ENCODE assay signal across 1 cellular context in genomic region chr1:93909146-93910050, GRCh38.
TF ChIP-seq lines count a peak whose summit lies in the region.

Gene GCLM, minus strand, starts transcription at chr1:93909430. Its CDS starts 267 bp downstream, at chr1:93909163.

TF ChIP-seq in K562, 482 proteins besides CTCF, POLR2A, EP300 and RAD21 (continued from another document and continues in another):
- TF ChIP-seq LCOR (CRISPR knock-in tag; IDR thresholded peaks at IDR 0.05) (peak; percentile 34; the same call in 1 of the 2 replicates), ADNP (tag; IDR thresholded peaks at IDR 0.05) (no peak), ZFX (CRISPR knock-in tag; IDR thresholded peaks at IDR 0.05) (peak; percentile 63), MCM3 (IDR thresholded peaks at IDR 0.05) (no peak), TSC22D4 (tag; IDR thresholded peaks at IDR 0.05) (no peak), ZNF436 (CRISPR knock-in tag; IDR thresholded peaks at IDR 0.05) (no peak), ZNF511 (CRISPR knock-in tag; IDR thresholded peaks at IDR 0.05) (no peak), GMEB1 (CRISPR knock-in tag; IDR thresholded peaks at IDR 0.05) (peak; percentile 93), NR3C1 (CRISPR knock-in tag; IDR thresholded peaks at IDR 0.05) (no peak), ATF4 (CRISPR knock-in tag; IDR thresholded peaks at IDR 0.05) (no peak), PTBP1 (IDR thresholded peaks at IDR 0.05; ENCODE audit: low read depth, low read length) (no peak), RERE (CRISPR knock-in tag; IDR thresholded peaks at IDR 0.05; ENCODE audit: borderline replicate concordance) (no peak), USF2 (CRISPR knock-in tag; IDR thresholded peaks at IDR 0.05) (no peak), HNRNPH1 (optimal IDR thresholded peaks at IDR 0.05; ENCODE audit: low read depth, low read length) (no peak), ETV5 (CRISPR knock-in tag; IDR thresholded peaks at IDR 0.05; ENCODE audit: low read depth) (no peak; the same call in 1 of the 2 replicates), MTA1 (IDR thresholded peaks at IDR 0.05; ENCODE audit: borderline replicate concordance) (no peak), SAFB (IDR thresholded peaks at IDR 0.05; ENCODE audit: borderline replicate concordance, low read depth, low read length) (0 out of 2 replicates have a peak, but pooled peaks have one; percentile 9), NFRKB (IDR thresholded peaks at IDR 0.05; ENCODE audit: low read depth) (no peak), KLF16 (IDR thresholded peaks at IDR 0.05) (no peak; the same call in 1 of the 2 replicates), SMAD2 (IDR thresholded peaks at IDR 0.05; ENCODE audit: low read depth, low read length) (no peak), ZNF212 (CRISPR knock-in tag; IDR thresholded peaks at IDR 0.05) (no peak), ILF3 (IDR thresholded peaks at IDR 0.05; ENCODE audit: borderline replicate concordance) (0 out of 2 replicates have a peak, but pooled peaks have one; percentile 10), HMGXB4 (CRISPR knock-in tag; IDR thresholded peaks at IDR 0.05) (peak; percentile 89; the same call in 1 of the 2 replicates), MEF2A (IDR thresholded peaks at IDR 0.05; ENCODE audit: control insufficient read depth, low read depth, low read length) (no peak), FOXA3 (CRISPR knock-in tag; conservative IDR thresholded peaks at IDR 0.05 in 1 of 2, IDR thresholded peaks at IDR 0.05 in 1 of 2) (no peak), ZNF23 (CRISPR knock-in tag; IDR thresholded peaks at IDR 0.05) (no peak), IRF9 (tag; IDR thresholded peaks at IDR 0.05) (no peak), ZBTB40 (IDR thresholded peaks at IDR 0.05) (no peak), ZBTB40 (CRISPR knock-in tag; IDR thresholded peaks at IDR 0.05) (no peak), CHAMP1 (IDR thresholded peaks at IDR 0.05) (no peak), TCFL5 (CRISPR knock-in tag; conservative IDR thresholded peaks at IDR 0.05) (no peak), HLTF (IDR thresholded peaks at IDR 0.05) (no peak)
